11 cellular contexts compared by ENCODE assay signal in genomic region chr3:71304261-71304646, GRCh38.
DNase-seq lines count a peak whose midpoint lies in the region; ATAC-seq and TF ChIP-seq lines count a peak whose summit lies in the region.
"Had no signal": no experiment of that assay in that cellular context is flagged by ENCODE, and none has a peak within 500 bp of the region (broad histone marks: within the 10 kb centered on the region; RNA-seq: fewer than 3 reads in every experiment).

No MANE protein-coding gene starts in this region.

- no peak for TF ChIP-seq CTCF in activated CD8-positive, alpha-beta T cell treated with anti-CD3 and anti-CD28 coated beads for 36 hours (IDR thresholded peaks at IDR 0.05)
- no peak for TF ChIP-seq CTCF in body of pancreas (IDR thresholded peaks at IDR 0.05)

- H3K36me3 ChIP-seq in body of pancreas (replicated peaks in 1 of 2; ENCODE audit: insufficient read depth in 1 of 2, low read depth in 2 of 2) = no peaks in the 10 kb centered on the region

- POLR2A ChIA-PET in activated CD4-positive, alpha-beta T cell treated with anti-CD3 and anti-CD28 coated beads, Interleukin-2, amount 10 ng/mL, durations not matched to agents 7 days and 5 days (lab: Charles Lee) = no interaction called here
- POLR2A ChIA-PET in activated CD8-positive, alpha-beta T cell treated with anti-CD3 and anti-CD28 coated beads for 36 hours (lab: Charles Lee) = interaction anchor here (0.7 to 8.1 kb wide), 23 partner anchors 8 to 284 kb away, joined by 3 to 93 read pairs (median 4); partner anchors contain the start of gene FOXP1

- no peak for ATAC-seq in activated CD8-positive, alpha-beta T cell treated with anti-CD3 and anti-CD28 coated beads for 36 hours
- ATAC-seq in stimulated activated effector memory CD8-positive, alpha-beta T cell treated with anti-CD3 and anti-CD28 coated beads, Interleukin-12 subunit alpha, Interleukin-12 subunit beta, amount 100 ng/mL, for 72 hours = no peak
- no peak for ATAC-seq in HG02938 (IDR thresholded peaks at IDR 0.05; ENCODE audit: unreplicated experiment)
- ATAC-seq in body of pancreas = no peak

- no peak for DNase-seq in activated CD4-positive, alpha-beta T cell treated with anti-CD3 and anti-CD28 coated beads, Interleukin-2, amount 10 ng/mL, durations not matched to agents 7 days and 5 days
- DNase-seq in activated CD4-positive, alpha-beta T cell treated with anti-CD3 and anti-CD28 coated beads for 4 hours = no peak
- DNase-seq in activated CD8-positive, alpha-beta T cell treated with anti-CD3 and anti-CD28 coated beads for 36 hours = no peak
- DNase-seq in stimulated activated effector memory CD8-positive, alpha-beta T cell treated with anti-CD3 and anti-CD28 coated beads, Interleukin-12 subunit alpha, Interleukin-12 subunit beta, amount 100 ng/mL, for 72 hours (ENCODE audit: low spot score in 2 of 2) = no peak
- no peak for DNase-seq in OCI-M1 (lab: John Stamatoyannopoulos, UW)
- no peak for DNase-seq in body of pancreas
- DNase-seq: activated gamma-delta T cell, NCI-H345 had no signal

- H3K4me1 ChIP-seq in body of pancreas = peaks cover 33% of the 10 kb centered on the region

- intact Hi-C loops in activated CD8-positive, alpha-beta T cell treated with anti-CD3 and anti-CD28 coated beads for 36 hours (cut with micrococcal nuclease) = loop anchor here (1.0 to 10.0 kb wide), 7 partner anchors 87 to 297 kb away; no protein-coding TSS in a partner anchor
- intact Hi-C loops in body of pancreas (cut with DNase I) = no loop called here

- H3K4me3 ChIP-seq in iPS-18c (ENCODE audit: insufficient read depth, low read depth, low read length) (peak overlapping the region; percentile 77; the same call in 1 of the 2 replicates), body of pancreas (no peak overlapping the region)
- H3K4me3 ChIP-seq: K562 had no signal

- H3K27me3 Mint-ChIP-seq in activated CD4-positive, alpha-beta T cell treated with anti-CD3 and anti-CD28 coated beads, Interleukin-2, amount 10 ng/mL, durations not matched to agents 7 days and 5 days = peaks cover 17% of the 10 kb centered on the region
- H3K27me3 Mint-ChIP-seq in activated CD8-positive, alpha-beta T cell treated with anti-CD3 and anti-CD28 coated beads for 36 hours = no peaks in the 10 kb centered on the region

- peak overlapping the region in 2 of 4 donors; percentile 75 to 76 for H3K27ac ChIP-seq in body of pancreas

- H3K9me3 Mint-ChIP-seq in activated CD4-positive, alpha-beta T cell treated with anti-CD3 and anti-CD28 coated beads, Interleukin-2, amount 10 ng/mL, durations not matched to agents 7 days and 5 days = no peaks in the 10 kb centered on the region
- no peaks in the 10 kb centered on the region for H3K9me3 Mint-ChIP-seq in activated CD8-positive, alpha-beta T cell treated with anti-CD3 and anti-CD28 coated beads for 36 hours
- no peaks in the 10 kb centered on the region for H3K9me3 Mint-ChIP-seq in stimulated activated effector memory CD8-positive, alpha-beta T cell treated with anti-CD3 and anti-CD28 coated beads, Interleukin-12 subunit alpha, Interleukin-12 subunit beta, amount 100 ng/mL, for 72 hours

- no peaks in the 10 kb centered on the region for H3K27me3 ChIP-seq in body of pancreas

- H3K4me1 Mint-ChIP-seq in activated CD4-positive, alpha-beta T cell treated with anti-CD3 and anti-CD28 coated beads, Interleukin-2, amount 10 ng/mL, durations not matched to agents 7 days and 5 days = peaks cover 80% of the 10 kb centered on the region
- peaks cover 55% of the 10 kb centered on the region for H3K4me1 Mint-ChIP-seq in activated CD8-positive, alpha-beta T cell treated with anti-CD3 and anti-CD28 coated beads for 36 hours (ENCODE audit: low read depth)
- H3K4me1 Mint-ChIP-seq in stimulated activated effector memory CD8-positive, alpha-beta T cell treated with anti-CD3 and anti-CD28 coated beads, Interleukin-12 subunit alpha, Interleukin-12 subunit beta, amount 100 ng/mL, for 72 hours = peaks cover 70% of the 10 kb centered on the region

- CTCF ChIA-PET in activated CD4-positive, alpha-beta T cell treated with anti-CD3 and anti-CD28 coated beads, Interleukin-2, amount 10 ng/mL, durations not matched to agents 7 days and 5 days (lab: Charles Lee) = no interaction called here
- CTCF ChIA-PET in activated CD8-positive, alpha-beta T cell treated with anti-CD3 and anti-CD28 coated beads for 36 hours (lab: Charles Lee) = interaction anchor here (1.1 to 1.5 kb wide), 7 partner anchors 47 to 281 kb away, joined by 3 to 5 read pairs (median 4); no protein-coding TSS in a partner anchor

- H3K9me3 ChIP-seq in iPS-18c (ENCODE audit: control insufficient read depth, insufficient read depth, low read length) (no peaks in the 10 kb centered on the region), body of pancreas (no peaks in the 10 kb centered on the region)

- H3K4me3 Mint-ChIP-seq in activated CD4-positive, alpha-beta T cell treated with anti-CD3 and anti-CD28 coated beads, Interleukin-2, amount 10 ng/mL, durations not matched to agents 7 days and 5 days = peak overlapping the region; percentile 82
- H3K4me3 Mint-ChIP-seq in activated CD8-positive, alpha-beta T cell treated with anti-CD3 and anti-CD28 coated beads for 36 hours = peak overlapping the region; percentile 89
- peak overlapping the region; percentile 65 for H3K4me3 Mint-ChIP-seq in stimulated activated effector memory CD8-positive, alpha-beta T cell treated with anti-CD3 and anti-CD28 coated beads, Interleukin-12 subunit alpha, Interleukin-12 subunit beta, amount 100 ng/mL, for 72 hours

- TF ChIP-seq POLR2A in body of pancreas (IDR thresholded peaks at IDR 0.05) = no peak

- H3K36me3 Mint-ChIP-seq in activated CD4-positive, alpha-beta T cell treated with anti-CD3 and anti-CD28 coated beads, Interleukin-2, amount 10 ng/mL, durations not matched to agents 7 days and 5 days (ENCODE audit: low read depth) = peaks cover 9% of the 10 kb centered on the region
- peaks cover 44% of the 10 kb centered on the region for H3K36me3 Mint-ChIP-seq in activated CD8-positive, alpha-beta T cell treated with anti-CD3 and anti-CD28 coated beads for 36 hours (ENCODE audit: low read depth)
- H3K36me3 Mint-ChIP-seq in stimulated activated effector memory CD8-positive, alpha-beta T cell treated with anti-CD3 and anti-CD28 coated beads, Interleukin-12 subunit alpha, Interleukin-12 subunit beta, amount 100 ng/mL, for 72 hours = no peaks in the 10 kb centered on the region

- peak overlapping the region; percentile 82 for H3K27ac Mint-ChIP-seq in activated CD4-positive, alpha-beta T cell treated with anti-CD3 and anti-CD28 coated beads, Interleukin-2, amount 10 ng/mL, durations not matched to agents 7 days and 5 days
- peak overlapping the region; percentile 97 for H3K27ac Mint-ChIP-seq in activated CD8-positive, alpha-beta T cell treated with anti-CD3 and anti-CD28 coated beads for 36 hours
- peak overlapping the region; percentile 88 for H3K27ac Mint-ChIP-seq in stimulated activated effector memory CD8-positive, alpha-beta T cell treated with anti-CD3 and anti-CD28 coated beads, Interleukin-12 subunit alpha, Interleukin-12 subunit beta, amount 100 ng/mL, for 72 hours

- 44 to 51% methylated on average over 3 of the region's 3 CpGs for WGBS in body of pancreas, 2 donors
